Comparison of ENCODE assay signal across 8 cellular contexts in the genomic region with DNA sequence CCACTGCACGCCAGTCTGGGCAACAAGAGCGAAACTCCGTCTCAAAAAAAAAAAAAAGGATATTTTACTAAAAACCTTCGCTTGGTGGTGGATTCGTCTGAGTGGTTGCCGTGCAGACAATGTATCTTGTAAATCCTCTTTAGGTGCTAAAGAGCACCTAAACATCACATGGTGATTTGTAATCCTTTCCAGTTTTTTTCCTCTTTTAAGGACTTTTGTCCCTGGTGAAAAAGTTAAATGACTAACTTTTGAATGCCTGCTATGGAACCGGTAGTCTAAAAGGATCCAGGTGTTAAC. TPM values are rescaled to one million over a fixed set of nuclear protein-coding genes. Genes with fewer than 3 reads are reported as not detected.
A peak's percentile ranks its signal among the peaks of the same experiment; 100 is the strongest.
DNase-seq lines count a peak whose midpoint lies in the region; ATAC-seq, FAIRE-seq and TF ChIP-seq lines count a peak whose summit lies in the region.

No MANE protein-coding gene starts in this region.

- peak overlapping the region; percentile 44 for H3K9ac ChIP-seq in Karpas-422 (ENCODE audit: low read length)

- peaks cover 0 to 2% (median 1%) of the 10 kb centered on the region in 3 donors for H3K27me3 Mint-ChIP-seq in CD14-positive monocyte (ENCODE audit: low read depth in 3 of 3)
- H3K27me3 Mint-ChIP-seq in natural killer cell treated with Interleukin-12 subunit alpha and Interleukin-12 subunit beta and Interleukin-15 and Interleukin-18, amount 100 ng/mL, for 72 hours = no peaks in the 10 kb centered on the region

- ATAC-seq in natural killer cell treated with Interleukin-12 subunit alpha and Interleukin-12 subunit beta and Interleukin-15 and Interleukin-18, amount 100 ng/mL, for 72 hours = no peak

- no peak overlapping the region for H2AFZ ChIP-seq in Karpas-422 (ENCODE audit: low read length)

- TF ChIP-seq CTCF in CD14-positive monocyte (IDR thresholded peaks at IDR 0.05) = no peak
- no peak for TF ChIP-seq CTCF in bronchial epithelial cell (IDR thresholded peaks at IDR 0.05; ENCODE audit: insufficient read depth, low read length, severe bottlenecking)

- peak overlapping the region; percentile 86 to 88 for H3K4me3 Mint-ChIP-seq in CD14-positive monocyte
- H3K4me3 Mint-ChIP-seq in natural killer cell treated with Interleukin-12 subunit alpha and Interleukin-12 subunit beta and Interleukin-15 and Interleukin-18, amount 100 ng/mL, for 72 hours = peak overlapping the region; percentile 93

- H3K27me3 ChIP-seq in Karpas-422 (ENCODE audit: low read length) (no peaks in the 10 kb centered on the region), bronchial epithelial cell (ENCODE audit: control insufficient read depth, insufficient read depth, low read length) (no peaks in the 10 kb centered on the region)

- peaks cover 39% of the 10 kb centered on the region for H3K79me2 ChIP-seq in Karpas-422 (ENCODE audit: low read length)

- H3K4me3 ChIP-seq in Karpas-422 (ENCODE audit: low read length) (peak overlapping the region; percentile 78), bronchial epithelial cell (ENCODE audit: low read depth, low read length) (peak overlapping the region; percentile 85)

- 0 out of 2 replicates have a peak, but pooled peaks cover 4% of the 10 kb centered on the region for H3K36me3 ChIP-seq in Karpas-422 (ENCODE audit: insufficient read depth, low read length)
- no peaks in the 10 kb centered on the region for H3K36me3 ChIP-seq in bronchial epithelial cell (ENCODE audit: control insufficient read depth, insufficient read depth, low read length)

- no peaks in the 10 kb centered on the region for H3K9me3 Mint-ChIP-seq in CD14-positive monocyte
- no peaks in the 10 kb centered on the region for H3K9me3 Mint-ChIP-seq in natural killer cell treated with Interleukin-12 subunit alpha and Interleukin-12 subunit beta and Interleukin-15 and Interleukin-18, amount 100 ng/mL, for 72 hours

- H3K27ac Mint-ChIP-seq in CD14-positive monocyte = peak overlapping the region; percentile 90 to 98 (median 96)
- H3K27ac Mint-ChIP-seq in natural killer cell treated with Interleukin-12 subunit alpha and Interleukin-12 subunit beta and Interleukin-15 and Interleukin-18, amount 100 ng/mL, for 72 hours = peak overlapping the region; percentile 74 to 93

- H3K4me1 ChIP-seq in Karpas-422 (ENCODE audit: low read length) = peaks cover 13% of the 10 kb centered on the region

- DNase-seq in CD14-positive monocyte (ENCODE audit: low spot score) (no peak), Karpas-422 (no peak), bronchial epithelial cell (ENCODE audit: low read depth) (no peak), NCI-H748 (lab: John Stamatoyannopoulos, UW; ENCODE audit: unreplicated experiment) (no peak), NCI-H1092 (lab: John Stamatoyannopoulos, UW) (no peak)
- DNase-seq in natural killer cell treated with Interleukin-12 subunit alpha and Interleukin-12 subunit beta and Interleukin-15 and Interleukin-18, amount 100 ng/mL, for 72 hours (ENCODE audit: low spot score) = no peak
- no peak for DNase-seq in stimulated activated naive CD4-positive, alpha-beta T cell (lab: John Stamatoyannopoulos, UW)
- no peak for DNase-seq in stimulated activated naive CD4-positive, alpha-beta T cell treated with Interleukin-2 at 50 U/mL for 16 hours (lab: John Stamatoyannopoulos, UW)

- FAIRE-seq in bronchial epithelial cell (lab: Jason Lieb, UNC) = no peak

- peaks cover 51% of the 10 kb centered on the region for H3K4me1 Mint-ChIP-seq in CD14-positive monocyte
- peaks cover 13 to 20% of the 10 kb centered on the region in 2 donors for H3K4me1 Mint-ChIP-seq in natural killer cell treated with Interleukin-12 subunit alpha and Interleukin-12 subunit beta and Interleukin-15 and Interleukin-18, amount 100 ng/mL, for 72 hours (ENCODE audit: low read depth in 2 of 2)

- no peaks in the 10 kb centered on the region for H3K9me2 ChIP-seq in Karpas-422 (replicated peaks; ENCODE audit: insufficient read depth, low read length)

- peak overlapping the region; percentile 70 for H3K4me2 ChIP-seq in Karpas-422 (ENCODE audit: low read depth, low read length, poor library complexity, severe bottlenecking)

- H3K27ac ChIP-seq in Karpas-422 (ENCODE audit: low read length) = no peak overlapping the region

- H4K20me1 ChIP-seq in Karpas-422 (ENCODE audit: insufficient read depth, low read depth, low read length) = no peaks in the 10 kb centered on the region

- H3K9me3 ChIP-seq in Karpas-422 (ENCODE audit: low read length) = no peaks in the 10 kb centered on the region

- intact Hi-C loops in CD14-positive monocyte (cut with micrococcal nuclease) = loop anchor here (2.0 to 5.0 kb wide), 3 partner anchors 45 to 130 kb away; a partner anchor contains a TSS

- H3K36me3 Mint-ChIP-seq in CD14-positive monocyte = peaks cover 7 to 15% of the 10 kb centered on the region in 2 donors
- H3K36me3 Mint-ChIP-seq in natural killer cell treated with Interleukin-12 subunit alpha and Interleukin-12 subunit beta and Interleukin-15 and Interleukin-18, amount 100 ng/mL, for 72 hours = no peaks in the 10 kb centered on the region

RNA-seq across cellular contexts. Expression of a gene that starts 0.8 kb away (rescaled TPM):
- 10 to 100 TPM; 25.8 to 38.6 TPM for polyA plus RNA-seq in CD14-positive monocyte
- 26.7 and 32.0 TPM in 2 replicates for total RNA-seq in Karpas-422 (2014; rRNA removed; shearing (Covaris generic); ENCODE audit: low replicate concordance)
- 15.8 and 22.0 TPM in 2 replicates for total RNA-seq in bronchial epithelial cell
- total RNA-seq in natural killer cell treated with Interleukin-12 subunit alpha and Interleukin-12 subunit beta and Interleukin-15 and Interleukin-18, amount 100 ng/mL, for 72 hours = 10 to 100 TPM; 38.5 to 40.0 TPM

RNA-seq across cellular contexts. Expression of a gene that starts 9.8 kb away (rescaled TPM):
- not detected for polyA plus RNA-seq in CD14-positive monocyte
- total RNA-seq in Karpas-422 (2014; rRNA removed; shearing (Covaris generic); ENCODE audit: low replicate concordance) = not detected in 2 replicates
- total RNA-seq in bronchial epithelial cell = not detected in 2 replicates
- total RNA-seq in natural killer cell treated with Interleukin-12 subunit alpha and Interleukin-12 subunit beta and Interleukin-15 and Interleukin-18, amount 100 ng/mL, for 72 hours = not detected

RNA-seq across cellular contexts. Expression of a gene that starts 49.0 kb away (rescaled TPM):
- 10 to 100 TPM; 13.9 to 15.5 TPM for polyA plus RNA-seq in CD14-positive monocyte
- 47.0 and 60.1 TPM in 2 replicates for total RNA-seq in Karpas-422 (2014; rRNA removed; shearing (Covaris generic); ENCODE audit: low replicate concordance)
- total RNA-seq in bronchial epithelial cell = 24.0 and 24.7 TPM in 2 replicates
- total RNA-seq in natural killer cell treated with Interleukin-12 subunit alpha and Interleukin-12 subunit beta and Interleukin-15 and Interleukin-18, amount 100 ng/mL, for 72 hours = 10 to 100 TPM; 57.8 to 73.6 TPM
